Comparison of ENCODE assay signal across 20 cellular contexts in genomic region chr12:57811028-57811755, GRCh38. TPM values are rescaled to one million over a fixed set of nuclear protein-coding genes. Genes with fewer than 3 reads are reported as not detected.
DNase-seq lines count a peak whose midpoint lies in the region; ATAC-seq, FAIRE-seq and TF ChIP-seq lines count a peak whose summit lies in the region.
"Had no signal": no experiment of that assay in that cellular context is flagged by ENCODE, and none has a peak within 500 bp of the region (broad histone marks: within the 10 kb centered on the region; RNA-seq: fewer than 3 reads in every experiment).

No MANE protein-coding gene starts in this region.

- H3K27ac ChIP-seq in A549 (no peak overlapping the region), mesenchymal stem cell (ENCODE audit: low read length, poor library complexity, severe bottlenecking) (no peak overlapping the region)
- H3K27ac ChIP-seq: BLaER1 treated with 17β-estradiol and CSF1 and Interleukin-3, amounts not matched to agents 10 nM and 100 nM; KMS-11 had no signal

- 82% methylated on average over 10 of the region's 10 CpGs for WGBS in A549 (ENCODE audit: missing lambda C conversion rate)
- WGBS in mesenchymal stem cell, result 93% methylated on average over 10 of the region's 10 CpGs

- no TSS peak for BruUV-seq in Caco-2 (replicated peaks; lab: Mats Ljungman, UMichigan)

- H3K4me2 ChIP-seq in A549 (peak overlapping the region; percentile 19; the same call in 2 of the 3 replicates), mesenchymal stem cell (ENCODE audit: low read length, poor library complexity, severe bottlenecking) (no peak overlapping the region)
- H3K4me2 ChIP-seq: KMS-11 had no signal

- no peak overlapping the region for H2BK120ac ChIP-seq in mesenchymal stem cell (ENCODE audit: low read depth, low read length)

- H3K4me1 ChIP-seq in A549 (peaks cover 11% of the 10 kb centered on the region), mesenchymal stem cell (ENCODE audit: control insufficient read depth, insufficient read depth, low read depth, low read length) (peaks cover 8% of the 10 kb centered on the region), Caco-2 (no peaks in the 10 kb centered on the region)

- POLR2A ChIA-PET in A549 (lab: Yijun Ruan, JAX), result no interaction called here
- POLR2A ChIA-PET in Caco-2 (lab: Charles Lee), result interaction anchor here (0.6 kb wide), 2 partner anchors 25 to 48 kb away, joined by 3 read pairs; no protein-coding TSS in a partner anchor

- no peak overlapping the region for H4K8ac ChIP-seq in mesenchymal stem cell (ENCODE audit: low read length)

- H3K14ac ChIP-seq in mesenchymal stem cell (ENCODE audit: low read length in 2 of 2), result no peak overlapping the region

- H3K18ac ChIP-seq in mesenchymal stem cell (ENCODE audit: low read depth in 1 of 2, low read length in 2 of 2), result no peak overlapping the region

- no peaks in the 10 kb centered on the region for H3K9me3 Mint-ChIP-seq in Caco-2 (ENCODE audit: unreplicated experiment)
- H3K9me3 Mint-ChIP-seq: CD4-positive, alpha-beta T cell had no signal

- peaks cover 56 to 84% of the 10 kb centered on the region in 2 experiments for H3K36me3 ChIP-seq in mesenchymal stem cell (ENCODE audit: control insufficient read depth in 1 of 2, insufficient read depth in 2 of 2, low read depth in 1 of 2, low read length in 2 of 2)
- no peaks in the 10 kb centered on the region for H3K36me3 ChIP-seq in Caco-2 (ENCODE audit: control insufficient read depth, insufficient read depth, low read length)

- peak in 1 of 2 experiments; percentile 6; a peak in 1 of 6 replicates for ATAC-seq in A549

- no peak for TF ChIP-seq RAD21 in A549 (conservative IDR thresholded peaks at IDR 0.05 in 1 of 2, IDR thresholded peaks at IDR 0.05 in 1 of 2)

- H3K4me3 Mint-ChIP-seq in Caco-2 (ENCODE audit: unreplicated experiment), result no peak overlapping the region
- H3K4me3 Mint-ChIP-seq: CD4-positive, alpha-beta T cell had no signal

- DNase-seq in A549 (ENCODE audit: low read depth in 1 of 2, low spot score in 1 of 2), result no peak
- no peak for DNase-seq in LNCaP clone FGC (ENCODE audit: low read depth)
- DNase-seq in SHP77 treated with DMSO at 0.1 percent for 48 hours (lab: John Stamatoyannopoulos, UW), result peak; percentile 73
- no peak for DNase-seq in mesenchymal stem cell
- DNase-seq in activated effector memory CD4-positive, alpha-beta T cell treated with Interleukin-2 at 50 U/mL for 16 hours, result no peak
- DNase-seq in DMS 273 (lab: John Stamatoyannopoulos, UW; ENCODE audit: unreplicated experiment), result no peak
- no peak for DNase-seq in Caco-2
- no peak for DNase-seq in NCI-H446 (lab: John Stamatoyannopoulos, UW)
- DNase-seq: 8988T; CD4-positive, alpha-beta T cell; COR-L47; DMS 273 treated with DMSO at 0.1 percent for 48 hours; DND-41; NCI-H1048; NCI-H1694; NCI-H2029 treated with DMSO at 0.1 percent for 48 hours had no signal

- no peaks in the 10 kb centered on the region for H3K27me3 ChIP-seq in mesenchymal stem cell (ENCODE audit: control insufficient read depth in 1 of 2, insufficient read depth in 1 of 2, low read length in 2 of 2)
- H3K27me3 ChIP-seq in Caco-2 (replicated peaks; ENCODE audit: control insufficient read depth, insufficient read depth, low read length), result no peaks in the 10 kb centered on the region
- H3K27me3 ChIP-seq: BLaER1 treated with 17β-estradiol and CSF1 and Interleukin-3, amounts not matched to agents 10 nM and 100 nM had no signal

- no peak for FAIRE-seq in A549 (lab: Jason Lieb, UNC)
- FAIRE-seq: GM12892, H1 had no signal

- no peak overlapping the region for H3K9ac ChIP-seq in mesenchymal stem cell (ENCODE audit: low read length)
- H3K9ac ChIP-seq: BLaER1 treated with 17β-estradiol and CSF1 and Interleukin-3, amounts not matched to agents 10 nM and 100 nM; KMS-11 had no signal

- no peak overlapping the region for H2BK15ac ChIP-seq in mesenchymal stem cell (ENCODE audit: low read depth, poor library complexity, severe bottlenecking)

- TF ChIP-seq CTCF in A549 (IDR thresholded peaks at IDR 0.05), result no peak
- TF ChIP-seq CTCF in LNCaP clone FGC (IDR thresholded peaks at IDR 0.05; ENCODE audit: control insufficient read depth, extremely low read depth, insufficient read depth), result 0 out of 2 replicates have a peak, but pooled peaks have one; percentile 1
- no peak for TF ChIP-seq CTCF in Caco-2 (IDR thresholded peaks at IDR 0.05; ENCODE audit: insufficient read depth in 1 of 2, low read depth in 1 of 2, low read length in 1 of 2, severe bottlenecking in 1 of 2, unreplicated experiment in 1 of 2)

- no peaks in the 10 kb centered on the region for H3K27me3 Mint-ChIP-seq in Caco-2 (ENCODE audit: insufficient read depth, unreplicated experiment)
- H3K27me3 Mint-ChIP-seq: CD4-positive, alpha-beta T cell had no signal

- H3K4ac ChIP-seq in mesenchymal stem cell (ENCODE audit: low read depth in 1 of 2, low read length in 2 of 2), result no peak overlapping the region

- intact Hi-C loops in Caco-2 (cut with micrococcal nuclease; ENCODE audit: unreplicated experiment), result no loop called here

- H3K9me3 ChIP-seq in A549 (no peaks in the 10 kb centered on the region), mesenchymal stem cell (ENCODE audit: control insufficient read depth, low read length) (no peaks in the 10 kb centered on the region), Caco-2 (no peaks in the 10 kb centered on the region)
- H3K9me3 ChIP-seq: BLaER1 treated with 17β-estradiol and CSF1 and Interleukin-3, amounts not matched to agents 10 nM and 100 nM had no signal

- CTCF ChIA-PET in A549 (lab: Yijun Ruan, JAX) (interaction anchor here (0.6 to 6.6 kb wide), 8 partner anchors 9 to 94 kb away, joined by 3 to 40 read pairs (median 5); no protein-coding TSS in a partner anchor), Caco-2 (lab: Charles Lee) (no interaction called here)

- no peak overlapping the region for H3K27ac Mint-ChIP-seq in Caco-2 (ENCODE audit: unreplicated experiment)
- H3K27ac Mint-ChIP-seq: CD4-positive, alpha-beta T cell had no signal

- no peak overlapping the region for H3K23ac ChIP-seq in mesenchymal stem cell (ENCODE audit: low read length in 2 of 2)

- no peak overlapping the region for H2BK12ac ChIP-seq in mesenchymal stem cell (ENCODE audit: low read length in 2 of 2)

- no peaks in the 10 kb centered on the region for H3K4me1 Mint-ChIP-seq in Caco-2 (ENCODE audit: low read depth, unreplicated experiment)

- no peak overlapping the region for H2AFZ ChIP-seq in mesenchymal stem cell (ENCODE audit: low read depth, low read length)

- H3K4me3 ChIP-seq in A549 (no peak overlapping the region), LNCaP clone FGC (ENCODE audit: low read depth, low read length) (no peak overlapping the region), mesenchymal stem cell (ENCODE audit: insufficient read depth in 1 of 2, low read depth in 1 of 2, low read length in 2 of 2) (no peak overlapping the region), Caco-2 (ENCODE audit: low read depth, low read length) (no peak overlapping the region)
- H3K4me3 ChIP-seq: BLaER1 treated with 17β-estradiol and CSF1 and Interleukin-3, amounts not matched to agents 10 nM and 100 nM had no signal

- H4K91ac ChIP-seq in mesenchymal stem cell (ENCODE audit: low read length), result peak overlapping the region; percentile 28

- H2BK5ac ChIP-seq in mesenchymal stem cell (ENCODE audit: low read depth, low read length, poor library complexity, severe bottlenecking), result no peak overlapping the region

- H2AK5ac ChIP-seq in mesenchymal stem cell (ENCODE audit: low read length, severe bottlenecking), result no peak overlapping the region

- no peak for TF ChIP-seq EP300 in A549 (IDR thresholded peaks at IDR 0.05)

- no peaks in the 10 kb centered on the region for H3K79me1 ChIP-seq in mesenchymal stem cell (replicated peaks; ENCODE audit: low read length, poor library complexity, severe bottlenecking)

- TF ChIP-seq POLR2A in A549 (IDR thresholded peaks at IDR 0.05; ENCODE audit: low read length), result no peak

- peaks cover 2% of the 10 kb centered on the region for H3K36me3 Mint-ChIP-seq in Caco-2 (ENCODE audit: insufficient read depth, unreplicated experiment)

RNA-seq across cellular contexts. Expression of gene AVIL, which starts 7.3 kb away (rescaled TPM):
- polyA plus RNA-seq in A549 (2011; rRNA removed), result 0.99 and 1.1 TPM in 2 replicates
- polyA plus RNA-seq in A549 (2012; cell fraction: cytosol; rRNA removed), result 0.20 and 0.30 TPM in 2 replicates
- 1.2 and 1.5 TPM in 2 replicates for polyA plus RNA-seq in A549 (2012; cell fraction: nucleus; rRNA removed)
- 0.33 to 1.1 TPM (median 0.53 TPM) in 3 replicates for polyA plus RNA-seq in A549 (2017; fragmentation: RNase III; extraction: RNeasy Plus Mini Kit Qiagen cat#74134 plus additional on column Dnase treatment)
- polyA minus RNA-seq in A549 (2011; rRNA and poly(A)+ RNA removed), result 0.37 and 0.63 TPM in 2 replicates
- 1.6 TPM for polyA plus RNA-seq in mesenchymal stem cell (2013, experiment 1 of 2)
- polyA plus RNA-seq in mesenchymal stem cell (2013, experiment 2 of 2), result 1.8 TPM
- total RNA-seq in Caco-2 (2022), result 0.84 and 2.3 TPM in 2 replicates

RNA-seq across cellular contexts. Expression of gene TSFM, which starts 28.6 kb away (rescaled TPM):
- polyA plus RNA-seq in A549 (2011; rRNA removed) (31.7 and 39.9 TPM in 2 replicates), A549 (2017; fragmentation: RNase III; extraction: RNeasy Plus Mini Kit Qiagen cat#74134 plus additional on column Dnase treatment) (56.6 to 60.2 TPM (median 59.2 TPM) in 3 replicates)
- 46.6 and 47.7 TPM in 2 replicates for polyA plus RNA-seq in A549 (2012; cell fraction: cytosol; rRNA removed)
- polyA plus RNA-seq in A549 (2012; cell fraction: nucleus; rRNA removed), result 31.5 and 36.9 TPM in 2 replicates
- 11.0 and 11.2 TPM in 2 replicates for polyA minus RNA-seq in A549 (2011; rRNA and poly(A)+ RNA removed)
- 24.5 TPM for polyA plus RNA-seq in mesenchymal stem cell (2013, experiment 1 of 2)
- 25.4 TPM for polyA plus RNA-seq in mesenchymal stem cell (2013, experiment 2 of 2)
- total RNA-seq in Caco-2 (2022), result 48.0 and 57.5 TPM in 2 replicates

RNA-seq across cellular contexts. Expression of gene CTDSP2, which starts 35.3 kb away (rescaled TPM):
- polyA plus RNA-seq in A549 (2011; rRNA removed) (87.7 and 114 TPM in 2 replicates), A549 (2017; fragmentation: RNase III; extraction: RNeasy Plus Mini Kit Qiagen cat#74134 plus additional on column Dnase treatment) (26.1 to 34.5 TPM (median 31.3 TPM) in 3 replicates)
- polyA plus RNA-seq in A549 (2012; cell fraction: cytosol; rRNA removed), result 61.9 and 67.6 TPM in 2 replicates
- 45.2 and 53.4 TPM in 2 replicates for polyA plus RNA-seq in A549 (2012; cell fraction: nucleus; rRNA removed)
- polyA minus RNA-seq in A549 (2011; rRNA and poly(A)+ RNA removed), result 127 and 135 TPM in 2 replicates
- 136 TPM for polyA plus RNA-seq in mesenchymal stem cell (2013, experiment 1 of 2)
- polyA plus RNA-seq in mesenchymal stem cell (2013, experiment 2 of 2), result 129 TPM
- 103 and 117 TPM in 2 replicates for total RNA-seq in Caco-2 (2022)

RNA-seq across cellular contexts. Expression of gene EEF1AKMT3, which starts 38.8 kb away (rescaled TPM):
- polyA plus RNA-seq in A549 (2011; rRNA removed), result 13.8 and 15.8 TPM in 2 replicates
- polyA plus RNA-seq in A549 (2012; cell fraction: cytosol; rRNA removed), result 6.9 and 8.3 TPM in 2 replicates
- 3.9 and 4.3 TPM in 2 replicates for polyA plus RNA-seq in A549 (2012; cell fraction: nucleus; rRNA removed)
- polyA plus RNA-seq in A549 (2017; fragmentation: RNase III; extraction: RNeasy Plus Mini Kit Qiagen cat#74134 plus additional on column Dnase treatment), result 6.2 to 8.0 TPM (median 7.3 TPM) in 3 replicates
- polyA minus RNA-seq in A549 (2011; rRNA and poly(A)+ RNA removed), result 12.2 and 13.1 TPM in 2 replicates
- polyA plus RNA-seq in mesenchymal stem cell (2013, experiment 1 of 2), result 6.7 TPM
- polyA plus RNA-seq in mesenchymal stem cell (2013, experiment 2 of 2), result 6.8 TPM
- 5.0 and 6.7 TPM in 2 replicates for total RNA-seq in Caco-2 (2022)

RNA-seq across cellular contexts. Expression of gene METTL1, which starts 39.3 kb away (rescaled TPM):
- 60.2 and 71.3 TPM in 2 replicates for polyA plus RNA-seq in A549 (2011; rRNA removed)
- polyA plus RNA-seq in A549 (2012; cell fraction: cytosol; rRNA removed), result 68.2 and 69.2 TPM in 2 replicates
- 72.4 and 97.7 TPM in 2 replicates for polyA plus RNA-seq in A549 (2012; cell fraction: nucleus; rRNA removed)
- polyA plus RNA-seq in A549 (2017; fragmentation: RNase III; extraction: RNeasy Plus Mini Kit Qiagen cat#74134 plus additional on column Dnase treatment), result 55.2 to 64.9 TPM (median 63.0 TPM) in 3 replicates
- 81.3 and 95.3 TPM in 2 replicates for polyA minus RNA-seq in A549 (2011; rRNA and poly(A)+ RNA removed)
- 8.6 TPM for polyA plus RNA-seq in mesenchymal stem cell (2013, experiment 1 of 2)
- polyA plus RNA-seq in mesenchymal stem cell (2013, experiment 2 of 2), result 10.3 TPM
- total RNA-seq in Caco-2 (2022), result 34.1 and 37.8 TPM in 2 replicates
